Comparison of ENCODE assay signal across 3 cellular contexts in genomic region chr11:49171613-49172012, GRCh38. TPM values are rescaled to one million over a fixed set of nuclear protein-coding genes. Genes with fewer than 3 reads are reported as not detected.
"Had no signal": no experiment of that assay in that cellular context is flagged by ENCODE, and none has a peak within 500 bp of the region (broad histone marks: within the 10 kb centered on the region; RNA-seq: fewer than 3 reads in every experiment).

No MANE protein-coding gene starts in this region.

RNA-seq across cellular contexts. Expression of gene FOLH1, which starts 36.8 kb away (rescaled TPM):
- polyA plus RNA-seq: hepatocyte; naive thymus-derived CD8-positive, alpha-beta T cell; smooth muscle cell had no signal
